Comparison of ENCODE assay signal across 11 cellular contexts in the genomic region with DNA sequence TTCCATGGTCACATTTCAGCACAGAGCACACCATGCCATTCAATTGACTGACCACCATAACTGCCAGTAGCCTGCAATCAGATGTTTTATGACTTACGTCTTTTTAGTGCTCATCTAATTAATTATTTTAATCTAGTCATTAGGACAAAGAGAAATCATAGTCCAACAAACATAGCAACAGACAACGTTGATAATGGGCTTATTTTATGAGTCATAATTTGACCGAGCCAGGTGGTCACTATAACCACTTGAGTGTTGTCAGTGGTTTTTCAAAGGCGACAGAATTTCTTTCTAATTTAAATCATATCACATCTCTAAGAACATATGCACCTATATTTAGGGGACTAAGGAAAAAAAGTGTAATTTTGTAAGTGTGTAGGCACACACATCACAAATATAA. TPM values are rescaled to one million over a fixed set of nuclear protein-coding genes. Genes with fewer than 3 reads are reported as not detected.
DNase-seq lines count a peak whose midpoint lies in the region; ATAC-seq and TF ChIP-seq lines count a peak whose summit lies in the region.
"Had no signal": no experiment of that assay in that cellular context is flagged by ENCODE, and none has a peak within 500 bp of the region (broad histone marks: within the 10 kb centered on the region; RNA-seq: fewer than 3 reads in every experiment).

No MANE protein-coding gene starts in this region.

- peak overlapping the region in 10 of 11 experiments; percentile 9 to 87 (median 82); a peak in 14 of 22 replicates for H3K4me2 ChIP-seq in BLaER1 treated with 17β-estradiol and CSF1 and Interleukin-3, amounts not matched to agents 10 nM and 100 nM

- no peaks in the 10 kb centered on the region for H3K27me3 ChIP-seq in BLaER1 treated with 17β-estradiol and CSF1 and Interleukin-3, amounts not matched to agents 10 nM and 100 nM
- H3K27me3 ChIP-seq in muscle layer of duodenum (ENCODE audit: low read depth, low read length) (no peaks in the 10 kb centered on the region), stomach (no peaks in the 10 kb centered on the region)

- H3K4me1 ChIP-seq in BLaER1 treated with 17β-estradiol and CSF1 and Interleukin-3, amounts not matched to agents 10 nM and 100 nM, result peaks cover 10 to 43% (median 28%) of the 10 kb centered on the region in 10 experiments
- H3K4me1 ChIP-seq in muscle layer of duodenum (ENCODE audit: control insufficient read depth in 1 of 2, insufficient read depth in 2 of 2, low read length in 2 of 2) (peaks cover 12 to 22% of the 10 kb centered on the region in 2 donors), stomach (peaks cover 15 to 64% (median 46%) of the 10 kb centered on the region in 4 donors)

- H4K20me1 ChIP-seq in BLaER1 treated with 17β-estradiol and CSF1 and Interleukin-3, amounts not matched to agents 10 nM and 100 nM, result peaks cover 0 to 50% (median 4%) of the 10 kb centered on the region in 11 experiments; a peak in 7 of 22 replicates

- no peaks in the 10 kb centered on the region for H3K9me3 ChIP-seq in BLaER1 treated with 17β-estradiol and CSF1 and Interleukin-3, amounts not matched to agents 10 nM and 100 nM (replicated peaks in 1 of 11)
- H3K9me3 ChIP-seq in muscle layer of duodenum (ENCODE audit: control insufficient read depth in 1 of 2, low read length in 2 of 2) (no peaks in the 10 kb centered on the region), stomach (no peaks in the 10 kb centered on the region)

- peaks cover 35 to 47% (median 44%) of the 10 kb centered on the region in 11 experiments for H3K36me3 ChIP-seq in BLaER1 treated with 17β-estradiol and CSF1 and Interleukin-3, amounts not matched to agents 10 nM and 100 nM
- H3K36me3 ChIP-seq in muscle layer of duodenum (ENCODE audit: control insufficient read depth in 1 of 2, insufficient read depth in 2 of 2, low read length in 2 of 2) (peaks cover 16 to 24% of the 10 kb centered on the region in 2 donors), stomach (peaks cover 18 to 44% (median 42%) of the 10 kb centered on the region in 4 donors)

- ATAC-seq in HG03432 (IDR thresholded peaks at IDR 0.05; ENCODE audit: unreplicated experiment), result peak; percentile 8
- ATAC-seq in left cardiac atrium, result no peak

- DNase-seq in astrocyte of the spinal cord (ENCODE audit: low read depth, low spot score) (peak; percentile 23), lower leg skin (ENCODE audit: low spot score in 2 of 2) (no peak), stomach (no peak), NCI-H2171 treated with DMSO at 0.1 percent for 48 hours (lab: John Stamatoyannopoulos, UW) (no peak), left cardiac atrium (no peak)
- DNase-seq: NCI-H1436 treated with DMSO at 0.1 percent for 48 hours; stimulated activated naive CD4-positive, alpha-beta T cell had no signal

- intact Hi-C loops in lower leg skin (cut with DNase I; ENCODE audit: low total_unique reads), result no loop called here
- intact Hi-C loops in stomach (cut with DNase I; ENCODE audit: low total_unique reads), result no loop called here
- intact Hi-C loops in left cardiac atrium (cut with DNase I), result no loop called here

- TF ChIP-seq EP300 in stomach (IDR thresholded peaks at IDR 0.05), result no peak

- TF ChIP-seq POLR2A in lower leg skin (IDR thresholded peaks at IDR 0.05) (no peak), stomach (IDR thresholded peaks at IDR 0.05) (no peak)

- H3K4me3 ChIP-seq in BLaER1 treated with 17β-estradiol and CSF1 and Interleukin-3, amounts not matched to agents 10 nM and 100 nM, result peak overlapping the region in 3 of 10 experiments; percentile 86 to 97 (median 95); a peak in 3 of 20 replicates
- peak overlapping the region; percentile 74 for H3K4me3 ChIP-seq in astrocyte of the spinal cord (ENCODE audit: low read depth, low read length)
- H3K4me3 ChIP-seq in muscle layer of duodenum (ENCODE audit: low read depth in 1 of 2, low read length in 2 of 2), result peak overlapping the region; percentile 73 to 85
- no peak overlapping the region for H3K4me3 ChIP-seq in lower leg skin (ENCODE audit: low read depth, poor library complexity, severe bottlenecking)
- H3K4me3 ChIP-seq in stomach, result peak overlapping the region in 1 of 4 donors; percentile 81

- peak overlapping the region in 1 of 11 experiments; percentile 92; a peak in 1 of 22 replicates for H3K27ac ChIP-seq in BLaER1 treated with 17β-estradiol and CSF1 and Interleukin-3, amounts not matched to agents 10 nM and 100 nM
- peak overlapping the region; percentile 96 for H3K27ac ChIP-seq in muscle layer of duodenum (ENCODE audit: low read length)
- H3K27ac ChIP-seq in stomach, result peak overlapping the region in 2 of 5 donors; percentile 99

- TF ChIP-seq CTCF in astrocyte of the spinal cord (IDR thresholded peaks at IDR 0.05; ENCODE audit: low read depth, low read length) (no peak), lower leg skin (IDR thresholded peaks at IDR 0.05) (no peak), stomach (IDR thresholded peaks at IDR 0.05) (no peak)

- no peak overlapping the region for H3K9ac ChIP-seq in BLaER1 treated with 17β-estradiol and CSF1 and Interleukin-3, amounts not matched to agents 10 nM and 100 nM

- 63 to 69% methylated on average over 4 of the region's 4 CpGs for WGBS in lower leg skin, 2 donors
- 43 to 58% (median 51%) methylated on average over 4 of the region's 4 CpGs for WGBS in stomach, 5 donors

- in situ Hi-C loops in astrocyte of the spinal cord (cut with HindIII; ENCODE audit: low sequenced_read_pairs), result no loop called here

RNA-seq across cellular contexts. Expression of a gene that starts 1.9 kb away (rescaled TPM):
- total RNA-seq in lower leg skin, result 10 to 100 TPM in 3 of 4 donors, 1 to 10 TPM in 1; 8.0 to 14.8 (median 12.9) TPM
- total RNA-seq in stomach, result 100 to 1,000 TPM in 1 of 5 donors, 10 to 100 TPM in 4; 25.9 to 132 (median 55.8) TPM
- 10 to 100 TPM in 2 of 3 donors, 1 to 10 TPM in 1; 6.7 to 19.6 (median 17.4) TPM for polyA plus RNA-seq in stomach
- 10 to 100 TPM; 23.6 to 42.7 TPM for total RNA-seq in left cardiac atrium

RNA-seq across cellular contexts. Expression of a gene that starts 54.6 kb away (rescaled TPM):
- 10 to 100 TPM; 13.3 to 38.5 (median 16.1) TPM for total RNA-seq in lower leg skin
- total RNA-seq in stomach, result 100 to 1,000 TPM; 114 to 644 (median 427) TPM
- 10 to 100 TPM; 24.8 to 83.4 (median 34.5) TPM for polyA plus RNA-seq in stomach
- total RNA-seq in left cardiac atrium, result 10 to 100 TPM; 67.6 to 94.4 TPM
- total RNA-seq: G401 had no signal
